ENCODE assay signal across 1 cellular context in the genomic region with DNA sequence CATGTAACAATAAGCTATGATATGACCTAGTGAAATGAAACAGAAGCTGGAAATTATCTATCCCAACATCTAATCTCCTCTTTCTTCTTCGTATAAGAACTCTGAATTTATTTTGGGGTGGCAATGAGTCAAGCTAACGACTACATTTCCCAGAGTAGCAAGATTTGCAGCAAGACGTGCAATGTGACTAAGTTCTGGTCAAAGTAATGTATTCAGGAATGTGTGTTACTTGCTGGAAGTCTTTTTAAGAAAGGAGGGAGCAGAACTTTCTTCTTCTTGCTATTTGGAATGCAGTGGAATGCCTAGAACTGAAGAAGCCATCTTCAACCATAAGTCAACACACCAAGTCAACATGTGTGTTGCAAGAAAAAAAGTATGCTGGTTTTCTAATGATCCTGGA.
TF ChIP-seq lines count a peak whose summit lies in the region.

No MANE protein-coding gene starts in this region.

TF ChIP-seq in H1, 55 proteins besides CTCF, POLR2A, EP300 and RAD21:
- no peak for TF ChIP-seq KDM4A (IDR thresholded peaks at IDR 0.05; ENCODE audit: low read depth, low read length, severe bottlenecking)
